In the genomic region with DNA sequence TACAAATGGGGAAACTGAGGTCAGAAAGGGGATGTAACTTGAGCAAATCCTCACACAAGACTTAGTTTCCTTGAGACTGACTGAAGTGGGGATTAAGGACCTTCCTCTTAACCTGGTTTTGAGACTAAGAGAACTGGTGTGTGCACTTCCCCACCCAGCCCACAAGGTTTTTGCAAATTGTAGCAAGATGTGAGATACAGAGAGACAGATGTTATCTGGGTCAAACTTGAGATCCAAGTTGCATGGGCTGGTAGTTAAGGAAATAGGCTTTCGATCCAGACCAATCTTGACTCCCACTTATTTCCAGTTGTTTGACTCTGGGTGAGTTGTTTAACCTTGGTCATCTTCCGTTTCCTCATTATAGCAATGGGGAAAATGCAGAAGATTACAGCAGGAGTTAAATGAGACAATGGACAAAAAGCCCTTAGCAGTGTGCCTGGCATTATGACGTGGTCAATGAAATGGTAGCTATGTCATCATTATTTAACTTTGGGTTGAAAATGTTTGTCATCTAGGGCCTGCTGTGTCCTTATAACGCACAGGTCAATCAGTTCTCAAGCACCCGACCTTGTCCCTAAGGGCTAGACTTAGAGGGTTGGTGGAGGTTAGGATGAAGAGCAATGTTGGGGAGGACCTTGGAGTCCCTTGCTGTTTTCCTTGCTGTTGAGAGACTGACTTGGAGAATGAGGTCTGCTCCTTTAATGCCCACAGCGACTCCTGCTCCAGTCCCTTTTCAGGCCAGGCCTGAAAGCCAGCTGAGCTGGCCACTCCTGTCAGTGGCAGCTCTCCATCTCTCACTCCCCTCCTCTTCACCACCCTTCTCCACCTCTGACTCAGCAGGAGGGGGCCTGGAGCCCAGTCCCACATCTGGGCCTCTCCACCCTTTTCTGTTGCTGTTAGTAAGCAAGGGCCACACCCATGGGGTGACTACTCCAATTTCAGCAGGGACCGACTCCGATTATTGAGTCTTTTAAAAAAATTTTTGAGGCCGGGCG, we compare ENCODE assay signal across 9 cellular contexts. TPM values are rescaled to one million over a fixed set of nuclear protein-coding genes. Genes with fewer than 3 reads are reported as not detected.
DNase-seq lines count a peak whose midpoint lies in the region; FAIRE-seq and TF ChIP-seq lines count a peak whose summit lies in the region.
"Had no signal": no experiment of that assay in that cellular context is flagged by ENCODE, and none has a peak within 500 bp of the region (broad histone marks: within the 10 kb centered on the region; RNA-seq: fewer than 3 reads in every experiment).

No MANE protein-coding gene starts in this region.

- H3K27me3 ChIP-seq in ACC112 (ENCODE audit: insufficient read depth, low read length) = no peaks in the 10 kb centered on the region

- CTCF ChIA-PET in MCF 10A (lab: Yijun Ruan, JAX) = interaction anchor here (0.6 to 1.0 kb wide), 4 partner anchors 11 to 1240 kb away, joined by 3 to 4 read pairs (median 4); no protein-coding TSS in a partner anchor

- TF ChIP-seq CTCF in MCF 10A (IDR thresholded peaks at IDR 0.05; ENCODE audit: unreplicated experiment) = no peak
- TF ChIP-seq CTCF in lower leg skin (IDR thresholded peaks at IDR 0.05) = no peak

- peak overlapping the region; percentile 80 for H3K4me3 Mint-ChIP-seq in MCF 10A (ENCODE audit: unreplicated experiment)

- H3K4me3 ChIP-seq in ACC112 (ENCODE audit: low read depth, low read length) (peak overlapping the region; percentile 88), lower leg skin (ENCODE audit: low read depth, poor library complexity, severe bottlenecking) (no peak overlapping the region)

- no peaks in the 10 kb centered on the region for H3K27me3 Mint-ChIP-seq in MCF 10A (ENCODE audit: insufficient read depth, unreplicated experiment)

- TF ChIP-seq POLR2A in lower leg skin (IDR thresholded peaks at IDR 0.05) (no peak), GM12892 (IDR thresholded peaks at IDR 0.05; ENCODE audit: low read depth, low read length) (no peak)

- H3K27ac ChIP-seq in ACC112 (ENCODE audit: low read depth, low read length) = peak overlapping the region; percentile 82

- H3K36me3 Mint-ChIP-seq in MCF 10A (ENCODE audit: insufficient read depth, unreplicated experiment) = peaks cover 23% of the 10 kb centered on the region

- BruUV-seq in MCF 10A (replicated peaks; lab: Mats Ljungman, UMichigan) = no TSS peak

- H3K79me2 ChIP-seq in ACC112 (ENCODE audit: control insufficient read depth, insufficient read depth, low read length, unreplicated experiment) = peaks cover 16% of the 10 kb centered on the region

- H3K9me3 Mint-ChIP-seq in MCF 10A (ENCODE audit: unreplicated experiment) = no peaks in the 10 kb centered on the region

- POLR2A ChIA-PET in MCF 10A (lab: Yijun Ruan, JAX) = interaction anchor here (0.6 to 3.8 kb wide), 11 partner anchors 9 to 119 kb away, joined by 3 to 29 read pairs (median 5); a partner anchor contains a TSS

- DNase-seq in HT1080 (ENCODE audit: low read depth) = peak; percentile 38
- peak; percentile 55 for DNase-seq in MCF 10A (ENCODE audit: unreplicated experiment)
- peak; percentile 86 to 95 for DNase-seq in lower leg skin (ENCODE audit: low spot score in 2 of 2)
- no peak for DNase-seq in NCI-H2227 (lab: John Stamatoyannopoulos, UW; ENCODE audit: unreplicated experiment)
- DNase-seq in GM12892 (ENCODE audit: insufficient read length) = no peak
- DNase-seq in mucosa of gallbladder (ENCODE audit: low spot score) = no peak
- DNase-seq in NCI-H345 treated with DMSO at 0.1 percent for 48 hours (lab: John Stamatoyannopoulos, UW; ENCODE audit: unreplicated experiment) = no peak
- DNase-seq: stimulated activated CD4-positive, alpha-beta T cell treated with anti-CD3 and anti-CD28 coated beads, Interleukin-2, amount 100 ng/mL, for 24 hours had no signal

- no peaks in the 10 kb centered on the region for H3K36me3 ChIP-seq in ACC112 (ENCODE audit: insufficient read depth, low read length)

- peaks cover 25% of the 10 kb centered on the region for H3K4me1 ChIP-seq in ACC112 (ENCODE audit: control insufficient read depth, insufficient read depth, low read length, unreplicated experiment)

- H2AFZ ChIP-seq in ACC112 (ENCODE audit: low read length, unreplicated experiment) = no peak overlapping the region

- 40 to 43% methylated on average over 10 of the region's 10 CpGs for WGBS in lower leg skin, 2 donors

- H3K4me1 Mint-ChIP-seq in MCF 10A (ENCODE audit: insufficient read depth, unreplicated experiment) = peaks cover 26% of the 10 kb centered on the region

- intact Hi-C loops in MCF 10A (cut with micrococcal nuclease) = loop anchor here (10.0 kb wide), 1 partner anchor 49 kb away; a partner anchor contains a TSS
- intact Hi-C loops in lower leg skin (cut with DNase I; ENCODE audit: low total_unique reads) = no loop called here

- peak overlapping the region; percentile 51 for H3K27ac Mint-ChIP-seq in MCF 10A (ENCODE audit: low read depth, unreplicated experiment)

- no peak for FAIRE-seq in GM12892 (lab: Jason Lieb, UNC)

RNA-seq across cellular contexts. Expression of a gene that starts 1.9 kb away (rescaled TPM):
- total RNA-seq in HT1080 (2014; rRNA removed; shearing (Covaris generic)) = 38.5 and 39.6 TPM in 2 replicates
- polyA plus RNA-seq in HT1080 (2015; cell fraction: cytosol; rRNA removed) = 25.6 and 25.9 TPM in 2 replicates
- polyA plus RNA-seq in HT1080 (2015; cell fraction: nucleus; rRNA removed) = 23.3 and 24.1 TPM in 2 replicates
- total RNA-seq in MCF 10A (2022) (8.5 and 13.9 TPM in 2 replicates), lower leg skin (100 to 1,000 TPM; 159 to 236 (median 203) TPM), mucosa of gallbladder (34.6 TPM)
- 0.81 TPM for polyA plus RNA-seq in GM12892 (2012; ENCODE audit: missing spikeins)

RNA-seq across cellular contexts. Expression of a gene that starts 8.4 kb away (rescaled TPM):
- not detected in 2 replicates for total RNA-seq in HT1080 (2014; rRNA removed; shearing (Covaris generic))
- polyA plus RNA-seq in HT1080 (2015; cell fraction: cytosol; rRNA removed) = not detected in 2 replicates
- polyA plus RNA-seq in HT1080 (2015; cell fraction: nucleus; rRNA removed) = not detected in 2 replicates
- 0.79 TPM in 1 of 2 replicates, not detected in the other for total RNA-seq in MCF 10A (2022)
- 10 to 100 TPM in 1 of 4 donors, 1 to 10 TPM in 2, not detected in 1; 1.4 to 10.7 (median 2.6) TPM for total RNA-seq in lower leg skin
- polyA plus RNA-seq in GM12892 (2012; ENCODE audit: missing spikeins) = not detected
- 0.81 TPM for total RNA-seq in mucosa of gallbladder

RNA-seq across cellular contexts. Expression of a gene that starts 21.7 kb away (rescaled TPM):
- total RNA-seq in HT1080 (2014; rRNA removed; shearing (Covaris generic)) = 38.3 and 43.1 TPM in 2 replicates
- polyA plus RNA-seq in HT1080 (2015; cell fraction: cytosol; rRNA removed) = 35.3 and 46.3 TPM in 2 replicates
- 38.5 and 40.5 TPM in 2 replicates for polyA plus RNA-seq in HT1080 (2015; cell fraction: nucleus; rRNA removed)
- total RNA-seq in MCF 10A (2022) (19.5 and 20.1 TPM in 2 replicates), lower leg skin (10 to 100 TPM; 57.6 to 84.9 (median 61.4) TPM), mucosa of gallbladder (35.7 TPM)
- polyA plus RNA-seq in GM12892 (2012; ENCODE audit: missing spikeins) = 18.8 TPM

RNA-seq across cellular contexts. Expression of a gene that starts 21.9 kb away (rescaled TPM):
- total RNA-seq in HT1080 (2014; rRNA removed; shearing (Covaris generic)) = 6.0 and 6.1 TPM in 2 replicates
- polyA plus RNA-seq in HT1080 (2015; cell fraction: cytosol; rRNA removed) = 2.9 and 3.1 TPM in 2 replicates
- 4.9 and 6.1 TPM in 2 replicates for polyA plus RNA-seq in HT1080 (2015; cell fraction: nucleus; rRNA removed)
- 1.4 and 2.4 TPM in 2 replicates for total RNA-seq in MCF 10A (2022)
- 1 to 10 TPM; 3.7 to 4.6 (median 4.0) TPM for total RNA-seq in lower leg skin
- 2.2 TPM for polyA plus RNA-seq in GM12892 (2012; ENCODE audit: missing spikeins)
- total RNA-seq in mucosa of gallbladder = 4.7 TPM

RNA-seq across cellular contexts. Expression of a gene that starts 23.1 kb away (rescaled TPM):
- 287 and 392 TPM in 2 replicates for total RNA-seq in HT1080 (2014; rRNA removed; shearing (Covaris generic))
- polyA plus RNA-seq in HT1080 (2015; cell fraction: cytosol; rRNA removed) = 247 and 291 TPM in 2 replicates
- 161 and 166 TPM in 2 replicates for polyA plus RNA-seq in HT1080 (2015; cell fraction: nucleus; rRNA removed)
- total RNA-seq in MCF 10A (2022) = 98.4 and 107 TPM in 2 replicates
- total RNA-seq in lower leg skin = 10 to 100 TPM in 2 of 4 donors, 1 to 10 TPM in 2; 1.1 to 24.1 (median 10.2) TPM
- 61.6 TPM for polyA plus RNA-seq in GM12892 (2012; ENCODE audit: missing spikeins)
- 2.9 TPM for total RNA-seq in mucosa of gallbladder

Comparison
In these comparisons a context has a peak if more than half of its experiments do, and no peak if none do; other contexts are left out.
1. DNase-seq: peak in HT1080 (single experiment), MCF 10A (single experiment) and lower leg skin (2 of 2); none in NCI-H2227 (single experiment), GM12892 (single experiment), mucosa of gallbladder (single experiment) and NCI-H345 treated with DMSO at 0.1 percent for 48 hours (single experiment).